In genomic region chr7:120988591-120989299, GRCh38 we compare ENCODE assay signal across 1 cellular context.
TF ChIP-seq lines count a peak whose summit lies in the region.

Gene CPED1, plus strand, starts transcription at chr7:120988711. Its CDS starts 911 bp downstream, at chr7:120989622.

TF ChIP-seq in K562, 482 proteins besides CTCF, POLR2A, EP300 and RAD21 (continued from another document and continues in another):
- TF ChIP-seq SMAD2 (IDR thresholded peaks at IDR 0.05; ENCODE audit: low read depth, low read length) (no peak), ELF4 (CRISPR knock-in tag; IDR thresholded peaks at IDR 0.05) (peak; percentile 77), ZNF140 (CRISPR knock-in tag; IDR thresholded peaks at IDR 0.05) (0 out of 2 replicates have a peak, but pooled peaks have one; percentile 42), SMARCA4 (IDR thresholded peaks at IDR 0.05) (peak; percentile 53), OTX1 (CRISPR knock-in tag; IDR thresholded peaks at IDR 0.05) (0 out of 2 replicates have a peak, but pooled peaks have one; percentile 38), MEF2A (IDR thresholded peaks at IDR 0.05; ENCODE audit: control insufficient read depth, low read depth, low read length) (no peak), CBX1 (IDR thresholded peaks at IDR 0.05; ENCODE audit: low read depth) (peak; percentile 77; the same call in 1 of the 2 replicates), SAP30 (IDR thresholded peaks at IDR 0.05; ENCODE audit: borderline replicate concordance, insufficient read depth, low read depth, low read length, poor library complexity, severe bottlenecking) (peak; percentile 18), MTA3 (IDR thresholded peaks at IDR 0.05; ENCODE audit: borderline replicate concordance) (peak; percentile 42; the same call in 1 of the 2 replicates), HMGN3 (IDR thresholded peaks at IDR 0.05; ENCODE audit: borderline replicate concordance, extremely low read depth, insufficient read length, low read depth, low read length) (peak; percentile 97), RCOR1 (IDR thresholded peaks at IDR 0.05; ENCODE audit: borderline replicate concordance in 1 of 2, low read depth in 2 of 2, low read length in 2 of 2) (peak in 1 of 2 experiments; percentile 48; a peak in 2 of 4 replicates), STAT5B (CRISPR knock-in tag; IDR thresholded peaks at IDR 0.05) (no peak), ZNF197 (CRISPR knock-in tag; IDR thresholded peaks at IDR 0.05; ENCODE audit: low read depth) (no peak), SMAD1 (IDR thresholded peaks at IDR 0.05; ENCODE audit: low read depth, low read length, partially characterized antibody) (peak; percentile 60), RHOXF2B (CRISPR knock-in tag; conservative IDR thresholded peaks at IDR 0.05) (no peak), TRIM28 (IDR thresholded peaks at IDR 0.05) (0 out of 2 replicates have a peak, but pooled peaks have one; percentile 49), DPF2 (IDR thresholded peaks at IDR 0.05) (peak; percentile 48; the same call in 1 of the 2 replicates), NKRF (IDR thresholded peaks at IDR 0.05; ENCODE audit: borderline replicate concordance) (peak; percentile 80), ZNF134 (CRISPR knock-in tag; conservative IDR thresholded peaks at IDR 0.05) (no peak), RBM14 (IDR thresholded peaks at IDR 0.05; ENCODE audit: borderline replicate concordance, insufficient read depth, low read depth, low read length) (0 out of 2 replicates have a peak, but pooled peaks have one; percentile 66), NELFE (IDR thresholded peaks at IDR 0.05; ENCODE audit: insufficient read depth, insufficient read length) (no peak), MXI1 (IDR thresholded peaks at IDR 0.05; ENCODE audit: low read depth, low read length) (0 out of 2 replicates have a peak, but pooled peaks have one; percentile 12), ATF7 (IDR thresholded peaks at IDR 0.05) (peak; percentile 27), NRF1 (conservative IDR thresholded peaks at IDR 0.05 in 1 of 2, IDR thresholded peaks at IDR 0.05 in 1 of 2) (peak; percentile 74 to 78), ZKSCAN1 (IDR thresholded peaks at IDR 0.05; ENCODE audit: low read depth, low read length) (0 out of 2 replicates have a peak, but pooled peaks have one; percentile 16), ZNF24 (IDR thresholded peaks at IDR 0.05) (no peak), ZNF277 (CRISPR knock-in tag; IDR thresholded peaks at IDR 0.05; ENCODE audit: borderline replicate concordance) (no peak), ZNF778 (CRISPR knock-in tag; IDR thresholded peaks at IDR 0.05) (peak; percentile 92; the same call in 1 of the 2 replicates), ELK3 (CRISPR knock-in tag; IDR thresholded peaks at IDR 0.05) (0 out of 2 replicates have a peak, but pooled peaks have one; percentile 62), ZFP30 (CRISPR knock-in tag; IDR thresholded peaks at IDR 0.05; ENCODE audit: borderline replicate concordance) (0 out of 2 replicates have a peak, but pooled peaks have one; percentile 57), ZNF408 (CRISPR knock-in tag; IDR thresholded peaks at IDR 0.05; ENCODE audit: low read depth) (no peak), PHF8 (IDR thresholded peaks at IDR 0.05; ENCODE audit: borderline replicate concordance, low read length) (peak; percentile 10; the same call in 1 of the 2 replicates), CLOCK (CRISPR knock-in tag; IDR thresholded peaks at IDR 0.05; ENCODE audit: borderline replicate concordance) (no peak), TEAD1 (CRISPR knock-in tag; IDR thresholded peaks at IDR 0.05) (peak; percentile 19 to 53; a peak in 2 of 4 replicates), CCNT2 (IDR thresholded peaks at IDR 0.05; ENCODE audit: borderline replicate concordance, extremely low read depth, insufficient read length, low read depth, low read length) (peak; percentile 94), THRAP3 (IDR thresholded peaks at IDR 0.05; ENCODE audit: borderline replicate concordance) (peak; percentile 58; the same call in 1 of the 2 replicates)
- TF ChIP-seq, protein P1, sequence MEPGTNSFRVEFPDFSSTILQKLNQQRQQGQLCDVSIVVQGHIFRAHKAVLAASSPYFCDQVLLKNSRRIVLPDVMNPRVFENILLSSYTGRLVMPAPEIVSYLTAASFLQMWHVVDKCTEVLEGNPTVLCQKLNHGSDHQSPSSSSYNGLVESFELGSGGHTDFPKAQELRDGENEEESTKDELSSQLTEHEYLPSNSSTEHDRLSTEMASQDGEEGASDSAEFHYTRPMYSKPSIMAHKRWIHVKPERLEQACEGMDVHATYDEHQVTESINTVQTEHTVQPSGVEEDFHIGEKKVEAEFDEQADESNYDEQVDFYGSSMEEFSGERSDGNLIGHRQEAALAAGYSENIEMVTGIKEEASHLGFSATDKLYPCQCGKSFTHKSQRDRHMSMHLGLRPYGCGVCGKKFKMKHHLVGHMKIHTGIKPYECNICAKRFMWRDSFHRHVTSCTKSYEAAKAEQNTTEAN (CRISPR knock-in tag; IDR thresholded peaks at IDR 0.05) = peak; percentile 82; the same call in 1 of the 2 replicates
- TF ChIP-seq, protein P2, sequence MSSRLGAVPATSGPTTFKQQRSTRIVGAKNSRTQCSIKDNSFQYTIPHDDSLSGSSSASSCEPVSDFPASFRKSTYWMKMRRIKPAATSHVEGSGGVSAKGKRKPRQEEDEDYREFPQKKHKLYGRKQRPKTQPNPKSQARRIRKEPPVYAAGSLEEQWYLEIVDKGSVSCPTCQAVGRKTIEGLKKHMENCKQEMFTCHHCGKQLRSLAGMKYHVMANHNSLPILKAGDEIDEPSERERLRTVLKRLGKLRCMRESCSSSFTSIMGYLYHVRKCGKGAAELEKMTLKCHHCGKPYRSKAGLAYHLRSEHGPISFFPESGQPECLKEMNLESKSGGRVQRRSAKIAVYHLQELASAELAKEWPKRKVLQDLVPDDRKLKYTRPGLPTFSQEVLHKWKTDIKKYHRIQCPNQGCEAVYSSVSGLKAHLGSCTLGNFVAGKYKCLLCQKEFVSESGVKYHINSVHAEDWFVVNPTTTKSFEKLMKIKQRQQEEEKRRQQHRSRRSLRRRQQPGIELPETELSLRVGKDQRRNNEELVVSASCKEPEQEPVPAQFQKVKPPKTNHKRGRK (tag; IDR thresholded peaks at IDR 0.05) = no peak
- TF ChIP-seq, protein P3, sequence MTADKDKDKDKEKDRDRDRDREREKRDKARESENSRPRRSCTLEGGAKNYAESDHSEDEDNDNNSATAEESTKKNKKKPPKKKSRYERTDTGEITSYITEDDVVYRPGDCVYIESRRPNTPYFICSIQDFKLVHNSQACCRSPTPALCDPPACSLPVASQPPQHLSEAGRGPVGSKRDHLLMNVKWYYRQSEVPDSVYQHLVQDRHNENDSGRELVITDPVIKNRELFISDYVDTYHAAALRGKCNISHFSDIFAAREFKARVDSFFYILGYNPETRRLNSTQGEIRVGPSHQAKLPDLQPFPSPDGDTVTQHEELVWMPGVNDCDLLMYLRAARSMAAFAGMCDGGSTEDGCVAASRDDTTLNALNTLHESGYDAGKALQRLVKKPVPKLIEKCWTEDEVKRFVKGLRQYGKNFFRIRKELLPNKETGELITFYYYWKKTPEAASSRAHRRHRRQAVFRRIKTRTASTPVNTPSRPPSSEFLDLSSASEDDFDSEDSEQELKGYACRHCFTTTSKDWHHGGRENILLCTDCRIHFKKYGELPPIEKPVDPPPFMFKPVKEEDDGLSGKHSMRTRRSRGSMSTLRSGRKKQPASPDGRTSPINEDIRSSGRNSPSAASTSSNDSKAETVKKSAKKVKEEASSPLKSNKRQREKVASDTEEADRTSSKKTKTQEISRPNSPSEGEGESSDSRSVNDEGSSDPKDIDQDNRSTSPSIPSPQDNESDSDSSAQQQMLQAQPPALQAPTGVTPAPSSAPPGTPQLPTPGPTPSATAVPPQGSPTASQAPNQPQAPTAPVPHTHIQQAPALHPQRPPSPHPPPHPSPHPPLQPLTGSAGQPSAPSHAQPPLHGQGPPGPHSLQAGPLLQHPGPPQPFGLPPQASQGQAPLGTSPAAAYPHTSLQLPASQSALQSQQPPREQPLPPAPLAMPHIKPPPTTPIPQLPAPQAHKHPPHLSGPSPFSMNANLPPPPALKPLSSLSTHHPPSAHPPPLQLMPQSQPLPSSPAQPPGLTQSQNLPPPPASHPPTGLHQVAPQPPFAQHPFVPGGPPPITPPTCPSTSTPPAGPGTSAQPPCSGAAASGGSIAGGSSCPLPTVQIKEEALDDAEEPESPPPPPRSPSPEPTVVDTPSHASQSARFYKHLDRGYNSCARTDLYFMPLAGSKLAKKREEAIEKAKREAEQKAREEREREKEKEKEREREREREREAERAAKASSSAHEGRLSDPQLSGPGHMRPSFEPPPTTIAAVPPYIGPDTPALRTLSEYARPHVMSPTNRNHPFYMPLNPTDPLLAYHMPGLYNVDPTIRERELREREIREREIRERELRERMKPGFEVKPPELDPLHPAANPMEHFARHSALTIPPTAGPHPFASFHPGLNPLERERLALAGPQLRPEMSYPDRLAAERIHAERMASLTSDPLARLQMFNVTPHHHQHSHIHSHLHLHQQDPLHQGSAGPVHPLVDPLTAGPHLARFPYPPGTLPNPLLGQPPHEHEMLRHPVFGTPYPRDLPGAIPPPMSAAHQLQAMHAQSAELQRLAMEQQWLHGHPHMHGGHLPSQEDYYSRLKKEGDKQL (CRISPR knock-in tag; IDR thresholded peaks at IDR 0.05; ENCODE audit: borderline replicate concordance) = no peak
- TF ChIP-seq, protein P4, sequence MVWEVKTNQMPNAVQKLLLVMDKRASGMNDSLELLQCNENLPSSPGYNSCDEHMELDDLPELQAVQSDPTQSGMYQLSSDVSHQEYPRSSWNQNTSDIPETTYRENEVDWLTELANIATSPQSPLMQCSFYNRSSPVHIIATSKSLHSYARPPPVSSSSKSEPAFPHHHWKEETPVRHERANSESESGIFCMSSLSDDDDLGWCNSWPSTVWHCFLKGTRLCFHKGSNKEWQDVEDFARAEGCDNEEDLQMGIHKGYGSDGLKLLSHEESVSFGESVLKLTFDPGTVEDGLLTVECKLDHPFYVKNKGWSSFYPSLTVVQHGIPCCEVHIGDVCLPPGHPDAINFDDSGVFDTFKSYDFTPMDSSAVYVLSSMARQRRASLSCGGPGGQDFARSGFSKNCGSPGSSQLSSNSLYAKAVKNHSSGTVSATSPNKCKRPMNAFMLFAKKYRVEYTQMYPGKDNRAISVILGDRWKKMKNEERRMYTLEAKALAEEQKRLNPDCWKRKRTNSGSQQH (CRISPR knock-in tag; IDR thresholded peaks at IDR 0.05) = peak; percentile 70; the same call in 1 of the 2 replicates
- TF ChIP-seq, protein P5, sequence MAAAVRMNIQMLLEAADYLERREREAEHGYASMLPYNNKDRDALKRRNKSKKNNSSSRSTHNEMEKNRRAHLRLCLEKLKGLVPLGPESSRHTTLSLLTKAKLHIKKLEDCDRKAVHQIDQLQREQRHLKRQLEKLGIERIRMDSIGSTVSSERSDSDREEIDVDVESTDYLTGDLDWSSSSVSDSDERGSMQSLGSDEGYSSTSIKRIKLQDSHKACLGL (CRISPR knock-in tag; IDR thresholded peaks at IDR 0.05; ENCODE audit: borderline replicate concordance, poor library complexity, severe bottlenecking) = peak; percentile 1
